In genomic region chr3:134357914-134358811, GRCh38 we compare ENCODE assay signal across 8 cellular contexts. TPM values are rescaled to one million over a fixed set of nuclear protein-coding genes. Genes with fewer than 3 reads are reported as not detected.
DNase-seq lines count a peak whose midpoint lies in the region; ATAC-seq, FAIRE-seq and TF ChIP-seq lines count a peak whose summit lies in the region.

No MANE protein-coding gene starts in this region.

- H3K36me3 ChIP-seq in astrocyte (ENCODE audit: insufficient read depth, low read length) (peaks cover 80% of the 10 kb centered on the region), stomach smooth muscle (ENCODE audit: control insufficient read depth in 2 of 2, insufficient read depth in 2 of 2, low read length in 2 of 2) (peaks cover 66 to 74% of the 10 kb centered on the region in 2 donors)

- H3K36me3 Mint-ChIP-seq in astrocyte (ENCODE audit: low read depth, unreplicated experiment) = peaks cover 39% of the 10 kb centered on the region

- peak overlapping the region; percentile 27 for H3K4me3 Mint-ChIP-seq in astrocyte (ENCODE audit: unreplicated experiment)

- peaks cover 56% of the 10 kb centered on the region for H3K4me1 Mint-ChIP-seq in astrocyte (ENCODE audit: low read depth, unreplicated experiment)

- H3K9me3 ChIP-seq in astrocyte (ENCODE audit: insufficient read depth, low read depth, low read length) (no peaks in the 10 kb centered on the region), stomach smooth muscle (ENCODE audit: control insufficient read depth in 2 of 2, low read length in 2 of 2) (no peaks in the 10 kb centered on the region)

- TF ChIP-seq CTCF in astrocyte (IDR thresholded peaks at IDR 0.05; ENCODE audit: insufficient read depth, low read depth, low read length) = peak; percentile 27

- H3K4me3 ChIP-seq in astrocyte (ENCODE audit: insufficient read depth, low read depth, low read length) = no peak overlapping the region
- H3K4me3 ChIP-seq in stomach smooth muscle (ENCODE audit: low read length in 2 of 2) = peak overlapping the region in 1 of 2 donors; percentile 47

- H3K27ac ChIP-seq in astrocyte (ENCODE audit: low read depth, low read length) = peak overlapping the region; percentile 96
- H3K27ac ChIP-seq in stomach smooth muscle (ENCODE audit: low read length) = peak overlapping the region; percentile 70

- no peak overlapping the region for H2AFZ ChIP-seq in astrocyte (ENCODE audit: low read depth, low read length)

- no peaks in the 10 kb centered on the region for H3K9me3 Mint-ChIP-seq in astrocyte (ENCODE audit: unreplicated experiment)

- peak; percentile 100 for FAIRE-seq in astrocyte (lab: Jason Lieb, UNC)

- H3K27me3 Mint-ChIP-seq in astrocyte (ENCODE audit: low read depth, unreplicated experiment) = no peaks in the 10 kb centered on the region

- H3K27ac Mint-ChIP-seq in astrocyte (ENCODE audit: unreplicated experiment) = peak overlapping the region; percentile 98

- DNase-seq in EH (ENCODE audit: low read depth) = peak; percentile 100
- DNase-seq in HuH-7 (ENCODE audit: low spot score) = peak; percentile 77
- peak; percentile 98 for DNase-seq in astrocyte (ENCODE audit: low read depth)
- DNase-seq in iPS-NIHi11 (ENCODE audit: low spot score) = peak; percentile 49
- no peak for DNase-seq in midbrain (lab: John Stamatoyannopoulos, UW)

- H3K4me1 ChIP-seq in astrocyte (ENCODE audit: insufficient read depth, low read length) = peaks cover 63% of the 10 kb centered on the region
- peaks cover 70% of the 10 kb centered on the region for H3K4me1 ChIP-seq in stomach smooth muscle (ENCODE audit: control insufficient read depth, insufficient read depth, low read length)

- H3K27me3 ChIP-seq in astrocyte (ENCODE audit: insufficient read depth, low read length) (no peaks in the 10 kb centered on the region), stomach smooth muscle (ENCODE audit: control insufficient read depth in 1 of 2, insufficient read depth in 2 of 2, low read length in 2 of 2) (no peaks in the 10 kb centered on the region)

- peaks cover 79% of the 10 kb centered on the region for H4K20me1 ChIP-seq in astrocyte (ENCODE audit: insufficient read depth, low read length)

- peak overlapping the region; percentile 64 for H3K4me2 ChIP-seq in astrocyte (ENCODE audit: low read length)

- peak overlapping the region; percentile 77 for H3K9ac ChIP-seq in astrocyte (ENCODE audit: low read length)
- H3K9ac ChIP-seq in stomach smooth muscle (ENCODE audit: low read length in 2 of 2) = no peak overlapping the region

- ATAC-seq in GM18868 (IDR thresholded peaks at IDR 0.05; ENCODE audit: unreplicated experiment) (no peak), GM21723 (IDR thresholded peaks at IDR 0.05; ENCODE audit: unreplicated experiment) (no peak)

- peaks cover 72% of the 10 kb centered on the region for H3K79me2 ChIP-seq in astrocyte (ENCODE audit: insufficient read depth, low read length)

RNA-seq across cellular contexts. Expression of gene AMOTL2, which starts 16.1 kb away (rescaled TPM):
- 150 and 197 TPM in 2 replicates for total RNA-seq in astrocyte
